ENCODE assay signal across 8 cellular contexts in genomic region chr1:2192031-2192995, GRCh38. TPM values are rescaled to one million over a fixed set of nuclear protein-coding genes. Genes with fewer than 3 reads are reported as not detected.
DNase-seq lines count a peak whose midpoint lies in the region; ATAC-seq and TF ChIP-seq lines count a peak whose summit lies in the region.

No MANE protein-coding gene starts in this region.

- H3K4me3 Mint-ChIP-seq in GM23338, result peak overlapping the region; percentile 43; the same call in 1 of the 3 replicates
- peak overlapping the region; percentile 69 for H3K4me3 Mint-ChIP-seq in activated naive CD8-positive, alpha-beta T cell

- H3K4me1 Mint-ChIP-seq in GM23338, result peaks cover 10% of the 10 kb centered on the region
- peaks cover 7% of the 10 kb centered on the region for H3K4me1 Mint-ChIP-seq in activated naive CD8-positive, alpha-beta T cell (ENCODE audit: low read depth)

- DNase-seq in GM23338 (ENCODE audit: low spot score) (no peak), right cardiac atrium (peak in 1 of 3 donors; percentile 80), NCI-H345 (lab: John Stamatoyannopoulos, UW) (no peak), COLO829 (ENCODE audit: low spot score) (no peak), NCI-H128 (lab: John Stamatoyannopoulos, UW; ENCODE audit: unreplicated experiment) (no peak), EL (no peak)

- H3K79me2 ChIP-seq in GM23338 (replicated peaks; ENCODE audit: insufficient read depth), result peaks cover 19% of the 10 kb centered on the region

- no peak for ATAC-seq in GM23338
- ATAC-seq in right cardiac atrium, result no peak

- no peak overlapping the region for H3K4me3 ChIP-seq in GM23338
- H3K4me3 ChIP-seq in right cardiac atrium (ENCODE audit: low read length), result no peak overlapping the region
- no peak overlapping the region for H3K4me3 ChIP-seq in skeletal muscle tissue (ENCODE audit: low read length in 3 of 3)

- H3F3A ChIP-seq in GM23338 (replicated peaks; ENCODE audit: low read depth), result peaks cover 9% of the 10 kb centered on the region

- intact Hi-C loops in right cardiac atrium (cut with DNase I), result loop anchor here in 1 of 4 donors (10.0 kb wide), 1 partner anchor 122 kb away; no protein-coding TSS in a partner anchor

- peaks cover 12% of the 10 kb centered on the region for H3K27me3 Mint-ChIP-seq in GM23338 (ENCODE audit: insufficient read depth, low read depth, poor library complexity)
- H3K27me3 Mint-ChIP-seq in activated naive CD8-positive, alpha-beta T cell, result no peaks in the 10 kb centered on the region

- no peaks in the 10 kb centered on the region; the same call in 1 of the 3 replicates for H3K9me3 Mint-ChIP-seq in GM23338
- H3K9me3 Mint-ChIP-seq in activated naive CD8-positive, alpha-beta T cell (ENCODE audit: low read depth), result no peaks in the 10 kb centered on the region

- no peaks in the 10 kb centered on the region for H3K9me2 ChIP-seq in GM23338 (ENCODE audit: insufficient read depth)

- H3K27ac Mint-ChIP-seq in GM23338, result no peak overlapping the region
- H3K27ac Mint-ChIP-seq in activated naive CD8-positive, alpha-beta T cell, result peak overlapping the region; percentile 10

- H3K4me2 ChIP-seq in GM23338, result no peak overlapping the region

- H3K9ac ChIP-seq in skeletal muscle tissue (ENCODE audit: low read depth in 1 of 3, low read length in 3 of 3), result peak overlapping the region in 1 of 3 donors; percentile 64

- no peaks in the 10 kb centered on the region; the same call in 1 of the 2 replicates for H4K20me1 ChIP-seq in GM23338 (replicated peaks; ENCODE audit: insufficient read depth)

- no peak for TF ChIP-seq CTCF in GM23338 (conservative IDR thresholded peaks at IDR 0.05; ENCODE audit: low read depth in 2 of 2)

- 45% methylated on average over 30 of the region's 30 CpGs for WGBS in right cardiac atrium

- no peak overlapping the region for H2AFZ ChIP-seq in GM23338

- H3K36me3 Mint-ChIP-seq in GM23338 (ENCODE audit: low read depth), result peaks cover 8% of the 10 kb centered on the region; the same call in 2 of the 3 replicates
- no peaks in the 10 kb centered on the region for H3K36me3 Mint-ChIP-seq in activated naive CD8-positive, alpha-beta T cell

- H3K36me3 ChIP-seq in GM23338 (ENCODE audit: insufficient read depth), result no peaks in the 10 kb centered on the region
- H3K36me3 ChIP-seq in skeletal muscle tissue (ENCODE audit: control insufficient read depth in 3 of 3, insufficient read depth in 3 of 3, low read length in 3 of 3), result no peaks in the 10 kb centered on the region

- H3K4me1 ChIP-seq in GM23338 (ENCODE audit: insufficient read depth) (peaks cover 12% of the 10 kb centered on the region; the same call in 1 of the 2 replicates), right cardiac atrium (ENCODE audit: control insufficient read depth, insufficient read depth, low read length) (peaks cover 3% of the 10 kb centered on the region), skeletal muscle tissue (ENCODE audit: control insufficient read depth in 3 of 3, insufficient read depth in 3 of 3, low read length in 3 of 3) (peaks cover 37 to 60% (median 51%) of the 10 kb centered on the region in 3 donors)

- H3K27ac ChIP-seq in GM23338 (ENCODE audit: low read depth) (no peak overlapping the region), right cardiac atrium (ENCODE audit: low read length) (peak overlapping the region; percentile 6), skeletal muscle tissue (ENCODE audit: low read depth, low read length) (peak overlapping the region; percentile 93)

- H3K27me3 ChIP-seq in GM23338 (ENCODE audit: insufficient read depth) (no peaks in the 10 kb centered on the region), right cardiac atrium (ENCODE audit: control insufficient read depth, insufficient read depth) (no peaks in the 10 kb centered on the region), skeletal muscle tissue (ENCODE audit: control insufficient read depth in 3 of 3, insufficient read depth in 3 of 3, low read length in 3 of 3) (no peaks in the 10 kb centered on the region)

- no peaks in the 10 kb centered on the region for H3K9me3 ChIP-seq in right cardiac atrium (ENCODE audit: control insufficient read depth, low read length)
- no peaks in the 10 kb centered on the region for H3K9me3 ChIP-seq in skeletal muscle tissue (ENCODE audit: control insufficient read depth in 3 of 3, low read length in 3 of 3)

TF ChIP-seq in GM23338, 12 proteins besides CTCF, POLR2A, EP300 and RAD21 (continues in another document):
- TF ChIP-seq ZNF462 (CRISPR knock-in tag; IDR thresholded peaks at IDR 0.05), result no peak
- no peak for TF ChIP-seq JUNB (IDR thresholded peaks at IDR 0.05; ENCODE audit: unreplicated experiment)
- no peak for TF ChIP-seq EZH2phosphoT487 (IDR thresholded peaks at IDR 0.05; ENCODE audit: unreplicated experiment)
- no peak for TF ChIP-seq EZH2 (IDR thresholded peaks at IDR 0.05; ENCODE audit: low read depth, unreplicated experiment)

RNA-seq across cellular contexts. Expression of gene FAAP20, which starts 2.3 kb away (rescaled TPM):
- total RNA-seq in GM23338 (2014; rRNA removed; shearing (Covaris generic)), result 54.3 and 79.1 TPM in 2 replicates
- polyA plus RNA-seq in GM23338 (2016; fragmentation: Nextera tagmentation; extraction: Ambion mirVana) (167 and 173 TPM in 2 replicates), right cardiac atrium (56.3 TPM)
- total RNA-seq in right cardiac atrium (10 to 100 TPM; 35.5 to 49.3 (median 37.2) TPM), skeletal muscle tissue (13.0 TPM)

RNA-seq across cellular contexts. Expression of gene SKI, which starts 35.8 kb away (rescaled TPM):
- total RNA-seq in GM23338 (2014; rRNA removed; shearing (Covaris generic)), result 62.8 and 66.8 TPM in 2 replicates
- polyA plus RNA-seq in GM23338 (2016; fragmentation: Nextera tagmentation; extraction: Ambion mirVana), result 9.3 and 10.4 TPM in 2 replicates
- total RNA-seq in right cardiac atrium, result 10 to 100 TPM; 56.7 to 83.1 (median 68.9) TPM
- 35.6 TPM for polyA plus RNA-seq in right cardiac atrium
- total RNA-seq in skeletal muscle tissue, result 19.3 TPM
